In the genomic region with DNA sequence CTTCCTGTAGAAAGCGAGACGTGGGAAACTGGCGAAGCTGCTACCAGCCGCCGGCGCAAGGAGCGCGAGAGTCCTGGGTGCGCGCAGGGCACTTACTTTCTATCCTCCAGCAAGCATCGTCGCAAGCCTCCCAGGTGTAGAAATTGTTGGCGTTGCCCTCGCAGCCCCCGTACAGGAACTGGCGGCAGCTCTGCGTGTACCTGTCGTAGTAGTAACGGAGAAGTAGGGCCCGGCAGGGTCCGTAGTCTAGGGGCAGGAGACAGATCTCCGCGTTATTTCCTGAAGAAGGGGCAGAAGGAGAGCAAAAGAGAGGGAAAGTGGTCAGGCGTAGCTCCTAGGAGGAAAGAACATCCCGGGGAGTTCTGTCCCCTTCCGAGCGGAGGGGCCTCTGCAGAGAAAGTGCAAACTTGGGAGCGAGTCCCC, we compare ENCODE assay signal across 8 cellular contexts. TPM values are rescaled to one million over a fixed set of nuclear protein-coding genes. Genes with fewer than 3 reads are reported as not detected.
DNase-seq lines count a peak whose midpoint lies in the region; ATAC-seq and TF ChIP-seq lines count a peak whose summit lies in the region.

No MANE protein-coding gene starts in this region.

- H3K27ac ChIP-seq in colonic mucosa (no peak overlapping the region), lung (ENCODE audit: low read depth in 1 of 2, low read length in 1 of 2) (no peak overlapping the region), upper lobe of right lung (no peak overlapping the region)

- H3K27me3 ChIP-seq in colonic mucosa = peaks cover 16% of the 10 kb centered on the region
- no peaks in the 10 kb centered on the region for H3K27me3 ChIP-seq in lung (ENCODE audit: control insufficient read depth, insufficient read depth)
- H3K27me3 ChIP-seq in upper lobe of right lung = peaks cover 22% of the 10 kb centered on the region

- no peaks in the 10 kb centered on the region for H3K9me3 ChIP-seq in colonic mucosa
- peaks cover 0 to 3% of the 10 kb centered on the region in 2 donors for H3K9me3 ChIP-seq in lung (ENCODE audit: control insufficient read depth in 2 of 2, insufficient read depth in 1 of 2, low read length in 1 of 2)
- H3K9me3 ChIP-seq in upper lobe of right lung = no peaks in the 10 kb centered on the region

- H3K4me3 ChIP-seq in colonic mucosa = peak overlapping the region; percentile 31
- peak overlapping the region; percentile 65 for H3K4me3 ChIP-seq in lung
- H3K4me3 ChIP-seq in upper lobe of right lung = peak overlapping the region; percentile 52

- no peak for TF ChIP-seq CTCF in colonic mucosa (IDR thresholded peaks at IDR 0.05)
- TF ChIP-seq CTCF in lung (IDR thresholded peaks at IDR 0.05; ENCODE audit: control extremely low read depth, extremely low read depth) = no peak
- no peak for TF ChIP-seq CTCF in upper lobe of right lung (IDR thresholded peaks at IDR 0.05)

- intact Hi-C loops in colonic mucosa (cut with DNase I) (no loop called here), upper lobe of right lung (cut with DNase I) (no loop called here)

- peak; percentile 53 for DNase-seq in ELR (ENCODE audit: low read depth)
- peak; percentile 33 for DNase-seq in NCI-H226
- DNase-seq in colonic mucosa = no peak
- no peak for DNase-seq in lung (ENCODE audit: low spot score)
- DNase-seq in upper lobe of right lung = peak; percentile 64
- DNase-seq in NCI-H1436 (lab: John Stamatoyannopoulos, UW) = no peak
- DNase-seq in cerebellar nuclear complex (lab: John Stamatoyannopoulos, UW) = no peak

- ATAC-seq in GM21576 (IDR thresholded peaks at IDR 0.05; ENCODE audit: unreplicated experiment) (peak; percentile 52), lung (ENCODE audit: insufficient read depth, low FRiP score) (peak; percentile 13), upper lobe of right lung (peak; percentile 42)

- 1% methylated on average over 28 of the region's 28 CpGs for WGBS in lung, 2 donors

- no peak overlapping the region for H3K9ac ChIP-seq in colonic mucosa (ENCODE audit: low read depth in 2 of 2, low read length in 2 of 2)

- H3K4me1 ChIP-seq in colonic mucosa (no peaks in the 10 kb centered on the region), lung (ENCODE audit: control insufficient read depth in 2 of 2, insufficient read depth in 2 of 2, low read length in 2 of 2) (peaks cover 0 to 6% of the 10 kb centered on the region in 2 donors), upper lobe of right lung (peaks cover 9% of the 10 kb centered on the region)

- no peaks in the 10 kb centered on the region for H3K36me3 ChIP-seq in colonic mucosa
- no peaks in the 10 kb centered on the region for H3K36me3 ChIP-seq in lung (ENCODE audit: control insufficient read depth in 2 of 2, insufficient read depth in 2 of 2, low read length in 2 of 2)
- no peaks in the 10 kb centered on the region for H3K36me3 ChIP-seq in upper lobe of right lung

RNA-seq across cellular contexts. Expression of a gene that starts 0.5 kb away (rescaled TPM):
- total RNA-seq in colonic mucosa = 1 to 10 TPM in 1 of 2 donors, under 1 TPM in 1; 0.30 to 1.6 TPM
- total RNA-seq in lung = 1 to 10 TPM; 3.9 to 4.9 TPM
- 10 to 100 TPM in 1 of 2 donors, 1 to 10 TPM in 1; 8.5 to 11.8 TPM for polyA plus RNA-seq in lung
- 7.1 TPM for total RNA-seq in upper lobe of right lung

RNA-seq across cellular contexts. Expression of a gene that starts 16.3 kb away (rescaled TPM):
- total RNA-seq in colonic mucosa (not detected), lung (not detected), upper lobe of right lung (not detected)
- polyA plus RNA-seq in lung = not detected

RNA-seq across cellular contexts. Expression of a gene that starts 31.5 kb away (rescaled TPM):
- 1 to 10 TPM; 2.1 to 4.1 TPM for total RNA-seq in colonic mucosa
- 10 to 100 TPM; 18.4 to 31.8 TPM for total RNA-seq in lung
- polyA plus RNA-seq in lung = 10 to 100 TPM; 21.9 to 39.0 TPM
- 22.6 TPM for total RNA-seq in upper lobe of right lung

Comparison
In these comparisons a context has a peak if more than half of its experiments do, and no peak if none do; other contexts are left out.
1. DNase-seq: peak in ELR (single experiment), NCI-H226 (single experiment) and upper lobe of right lung (single experiment); none in colonic mucosa (single experiment), lung (single experiment), NCI-H1436 (single experiment) and cerebellar nuclear complex (0 of 2).
2. Peak in every context shown above with its lines, with median percentiles within 50 percentile points of each other: ATAC-seq and H3K4me3 ChIP-seq.